In the genomic region with DNA sequence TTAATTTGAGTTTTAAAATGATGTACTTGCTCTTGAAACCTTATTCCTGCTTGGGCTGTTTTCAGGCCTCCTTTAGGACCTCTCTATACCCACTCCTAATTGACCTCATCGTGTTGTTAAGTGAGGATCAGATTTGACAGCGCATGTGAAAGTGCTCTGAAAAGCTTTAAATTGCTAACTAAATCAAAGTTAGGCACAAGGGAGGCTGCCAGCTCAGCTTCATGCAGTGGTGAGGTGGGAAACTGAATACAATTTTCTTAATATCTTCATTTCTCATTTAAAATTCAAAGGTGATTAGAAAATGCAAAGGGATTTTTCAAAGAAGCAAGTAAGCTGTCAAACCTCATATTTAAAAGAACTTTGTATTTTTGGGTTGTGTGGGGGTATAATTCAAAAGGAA, we compare ENCODE assay signal across 26 cellular contexts. TPM values are rescaled to one million over a fixed set of nuclear protein-coding genes. Genes with fewer than 3 reads are reported as not detected.
DNase-seq lines count a peak whose midpoint lies in the region; ATAC-seq and TF ChIP-seq lines count a peak whose summit lies in the region.
"Had no signal": no experiment of that assay in that cellular context is flagged by ENCODE, and none has a peak within 500 bp of the region (broad histone marks: within the 10 kb centered on the region; RNA-seq: fewer than 3 reads in every experiment).

No MANE protein-coding gene starts in this region.

- no peaks in the 10 kb centered on the region for H4K20me1 ChIP-seq in IMR-90 (ENCODE audit: insufficient read depth, low read length)

- no peak overlapping the region for H2AFZ ChIP-seq in IMR-90 (replicated peaks; ENCODE audit: low read length, poor library complexity)

- H2BK20ac ChIP-seq in IMR-90 (ENCODE audit: low read depth, low read length): no peak overlapping the region

- no peak overlapping the region for H2BK15ac ChIP-seq in IMR-90 (ENCODE audit: low read depth, low read length)

- H2BK120ac ChIP-seq in IMR-90 (ENCODE audit: low read depth, low read length): no peak overlapping the region; the same call in 1 of the 2 replicates

- TF ChIP-seq EP300 in gastroesophageal sphincter (IDR thresholded peaks at IDR 0.05): no peak
- no peak for TF ChIP-seq EP300 in tibial nerve (IDR thresholded peaks at IDR 0.05)

- H3K56ac ChIP-seq in IMR-90 (ENCODE audit: extremely low read depth, insufficient read depth, low read length): no peak overlapping the region

- TF ChIP-seq RAD21 in IMR-90 (IDR thresholded peaks at IDR 0.05; ENCODE audit: low read length): no peak

- peak overlapping the region; percentile 4; the same call in 1 of the 2 replicates for H3K4me2 ChIP-seq in IMR-90 (ENCODE audit: low read depth, low read length)

- H3K14ac ChIP-seq in IMR-90 (replicated peaks; ENCODE audit: low read depth, low read length): no peak overlapping the region

- no peaks in the 10 kb centered on the region for H3K36me3 Mint-ChIP-seq in nephron (ENCODE audit: low read depth)
- H3K36me3 Mint-ChIP-seq: CD8-positive, alpha-beta T cell; naive thymus-derived CD4-positive, alpha-beta T cell had no signal

- no peak overlapping the region for H3K18ac ChIP-seq in IMR-90 (ENCODE audit: low read depth, low read length)

- H3K79me1 ChIP-seq in IMR-90 (ENCODE audit: low read depth in 1 of 2, low read length in 2 of 2): no peaks in the 10 kb centered on the region

- H3K4me1 ChIP-seq in IMR-90 (ENCODE audit: control insufficient read depth, insufficient read depth, low read length) (peaks cover 10% of the 10 kb centered on the region), gastroesophageal sphincter (peaks cover 0 to 21% (median 7%) of the 10 kb centered on the region in 3 donors), tibial nerve (peaks cover 0 to 32% (median 9%) of the 10 kb centered on the region in 4 donors)
- H3K4me1 ChIP-seq: uterus had no signal

- H2AK5ac ChIP-seq in IMR-90 (ENCODE audit: low read depth, low read length): no peak overlapping the region

- H4K8ac ChIP-seq in IMR-90 (ENCODE audit: low read depth in 2 of 2, low read length in 2 of 2): no peak overlapping the region

- peaks cover 39% of the 10 kb centered on the region for H3K4me1 Mint-ChIP-seq in nephron
- H3K4me1 Mint-ChIP-seq: T-helper 17 cell had no signal

- ATAC-seq in IMR-90 (ENCODE audit: low read depth): no peak
- no peak for ATAC-seq in gastroesophageal sphincter
- ATAC-seq: CD8-positive, alpha-beta T cell; naive thymus-derived CD4-positive, alpha-beta T cell; stimulated activated naive B cell treated with anti-CD40 and anti-IgM and Interleukin-4, amounts not matched to agents 10 μg/mL and 1 μg/mL and 100 μg/mL, for 72 hours; T-helper 17 cell had no signal

- H3K27ac Mint-ChIP-seq in nephron: peak overlapping the region in 2 of 3 experiments; percentile 70 to 87
- H3K27ac Mint-ChIP-seq: activated T-helper 1 cell treated with anti-CD3 and anti-CD28 coated beads, Interleukin-12 subunit alpha, Interleukin-12 subunit beta, Interleukin-2, Interleukin-4 antibody, amounts not matched to agents 30 ng/mL and 10 ng/mL and 1 ng/mL, durations not matched to agents 14 hours and 24 hours and 36 hours; B cell; CD8-positive, alpha-beta T cell; stimulated activated naive B cell treated with anti-CD40 and anti-IgM and Interleukin-4, amounts not matched to agents 10 μg/mL and 1 μg/mL and 100 μg/mL, for 72 hours; T-helper 17 cell had no signal

- POLR2A ChIA-PET in IMR-90 (lab: Charles Lee; ENCODE audit: unreplicated experiment): no interaction called here

- H3K4me3 ChIP-seq in IMR-90 (ENCODE audit: insufficient read depth, low read depth, low read length) (no peak overlapping the region), gastroesophageal sphincter (no peak overlapping the region), tibial nerve (no peak overlapping the region), dorsolateral prefrontal cortex (no peak overlapping the region)
- H3K4me3 ChIP-seq: uterus had no signal

- H3K9me1 ChIP-seq in IMR-90 (ENCODE audit: insufficient read depth, low read length): no peaks in the 10 kb centered on the region; the same call in 1 of the 2 replicates

- TF ChIP-seq CTCF in IMR-90 (conservative IDR thresholded peaks at IDR 0.05; ENCODE audit: low read depth, low read length) (no peak), gastroesophageal sphincter (IDR thresholded peaks at IDR 0.05) (no peak), nephron (IDR thresholded peaks at IDR 0.05; ENCODE audit: unreplicated experiment in 3 of 3) (no peak), tibial nerve (IDR thresholded peaks at IDR 0.05) (no peak), dorsolateral prefrontal cortex (IDR thresholded peaks at IDR 0.05 in 54 of 56, conservative IDR thresholded peaks at IDR 0.05 in 2 of 56; ENCODE audit: low read depth in 1 of 56, partially characterized antibody in 56 of 56) (no peak), GM13977 (IDR thresholded peaks at IDR 0.05; ENCODE audit: extremely low read depth, insufficient read depth, missing control alignments) (no peak)

- no TSS peak for BruUV-seq in IMR-90 (replicated peaks; lab: Mats Ljungman, UMichigan)

- no peak overlapping the region for H2AK9ac ChIP-seq in IMR-90 (replicated peaks; ENCODE audit: low read depth, low read length, poor library complexity)

- H2BK5ac ChIP-seq in IMR-90 (ENCODE audit: low read depth, low read length, poor library complexity, severe bottlenecking): no peak overlapping the region

- H3K9me3 Mint-ChIP-seq in nephron: no peaks in the 10 kb centered on the region
- H3K9me3 Mint-ChIP-seq: activated T-helper 1 cell treated with anti-CD3 and anti-CD28 coated beads, Interleukin-12 subunit alpha, Interleukin-12 subunit beta, Interleukin-2, Interleukin-4 antibody, amounts not matched to agents 30 ng/mL and 10 ng/mL and 1 ng/mL, durations not matched to agents 14 hours and 24 hours and 36 hours; CD8-positive, alpha-beta T cell; naive thymus-derived CD4-positive, alpha-beta T cell; stimulated activated naive B cell treated with anti-CD40 and anti-IgM and Interleukin-4, amounts not matched to agents 10 μg/mL and 1 μg/mL and 100 μg/mL, for 72 hours had no signal

- H3K27me3 ChIP-seq in IMR-90 (ENCODE audit: control insufficient read depth, insufficient read depth, low read length) (no peaks in the 10 kb centered on the region), gastroesophageal sphincter (no peaks in the 10 kb centered on the region), tibial nerve (no peaks in the 10 kb centered on the region), dorsolateral prefrontal cortex (no peaks in the 10 kb centered on the region)
- H3K27me3 ChIP-seq: brain microvascular endothelial cell, uterus had no signal

- intact Hi-C loops in IMR-90 (cut with micrococcal nuclease) (no loop called here), dorsolateral prefrontal cortex (cut with DNase I) (no loop called here)

- no peak overlapping the region for H4K5ac ChIP-seq in IMR-90 (ENCODE audit: low read depth, low read length)

- H3K9me3 ChIP-seq in IMR-90 (ENCODE audit: control insufficient read depth, insufficient read depth, low read length): no peaks in the 10 kb centered on the region
- no peaks in the 10 kb centered on the region for H3K9me3 ChIP-seq in gastroesophageal sphincter
- H3K9me3 ChIP-seq in tibial nerve: no peaks in the 10 kb centered on the region
- H3K9me3 ChIP-seq: uterus had no signal

- no CpG with 5 or more reads among the region's 2 CpGs for WGBS in IMR-90 (ENCODE audit: extremely low coverage in 2 of 2, insufficient read length in 1 of 2), 2 experiments
- WGBS in gastroesophageal sphincter (ENCODE audit: low coverage in 1 of 2), 2 donors: 73% methylated on average over 2 of the region's 2 CpGs
- 65 to 72% methylated on average over 2 of the region's 2 CpGs for WGBS in tibial nerve, 2 donors

- dilution Hi-C loops in IMR-90 (cut with HindIII; ENCODE audit: low sequenced_read_pairs, unreplicated experiment): no loop called here

- H3K4me3 Mint-ChIP-seq in nephron: no peak overlapping the region
- H3K4me3 Mint-ChIP-seq: activated T-helper 1 cell treated with anti-CD3 and anti-CD28 coated beads, Interleukin-12 subunit alpha, Interleukin-12 subunit beta, Interleukin-2, Interleukin-4 antibody, amounts not matched to agents 30 ng/mL and 10 ng/mL and 1 ng/mL, durations not matched to agents 14 hours and 24 hours and 36 hours; B cell; CD8-positive, alpha-beta T cell; naive thymus-derived CD4-positive, alpha-beta T cell; stimulated activated naive B cell treated with anti-CD40 and anti-IgM and Interleukin-4, amounts not matched to agents 10 μg/mL and 1 μg/mL and 100 μg/mL, for 72 hours; T-helper 17 cell had no signal

- peaks cover 6% of the 10 kb centered on the region for H3K27me3 Mint-ChIP-seq in nephron (ENCODE audit: low read depth)

- H3K9ac ChIP-seq in IMR-90 (ENCODE audit: low read depth, low read length): no peak overlapping the region

- no peak for DNase-seq in IMR-90
- DNase-seq in tibial nerve (ENCODE audit: low spot score in 2 of 2): no peak
- no peak for DNase-seq in middle frontal gyrus (ENCODE audit: extremely low spot score, low spot score)
- DNase-seq in dorsolateral prefrontal cortex: no peak
- no peak for DNase-seq in KG1 (lab: John Stamatoyannopoulos, UW)
- no peak for DNase-seq in GM13977 (ENCODE audit: low spot score)
- DNase-seq: ACHN; activated CD4-positive, alpha-beta T cell treated with anti-CD3 and anti-CD28 coated beads, Interleukin-2, amount 50 U/mL, for 48 hours; activated CD4-positive, CD25-positive, alpha-beta regulatory T cell treated with anti-CD3 and anti-CD28 coated beads, Interleukin-2, amount 50 U/mL, for 72 hours; activated naive CD4-positive, alpha-beta T cell treated with anti-CD3 and anti-CD28 coated beads, Interleukin-2, amount 50 U/mL, for 16 hours; amniotic stem cell; CD8-positive, alpha-beta T cell; cerebellar nuclear complex; naive thymus-derived CD4-positive, alpha-beta T cell; NCI-H1436; NCI-H2107; NCI-H345; PC-3; stimulated activated naive B cell treated with anti-CD40 and anti-IgM and Interleukin-4, amounts not matched to agents 10 μg/mL and 1 μg/mL and 100 μg/mL, for 72 hours; T-helper 17 cell; uterus had no signal

- H4K91ac ChIP-seq in IMR-90 (ENCODE audit: insufficient read depth, low read depth, low read length): no peak overlapping the region

- in situ Hi-C loops in IMR-90 (cut with MboI; ENCODE audit: low sequenced_read_pairs) (no loop called here), GM13977 (cut with MboI; ENCODE audit: low pct_unique_long_range_greater_than_20kb, low sequenced_read_pairs, unreplicated experiment) (no loop called here)

- CTCF ChIA-PET in IMR-90 (lab: Yijun Ruan, JAX): no interaction called here

- H3K23ac ChIP-seq in IMR-90 (ENCODE audit: low read depth, low read length): no peak overlapping the region

- no peak for TF ChIP-seq POLR2A in IMR-90 (IDR thresholded peaks at IDR 0.05; ENCODE audit: low read depth, low read length)
- no peak for TF ChIP-seq POLR2A in gastroesophageal sphincter (IDR thresholded peaks at IDR 0.05)
- TF ChIP-seq POLR2A in tibial nerve (IDR thresholded peaks at IDR 0.05): no peak

- H3K27ac ChIP-seq in IMR-90 (ENCODE audit: insufficient read depth, low read length): no peak overlapping the region
- peak overlapping the region in 3 of 4 donors; percentile 45 to 53 (median 51) for H3K27ac ChIP-seq in gastroesophageal sphincter
- peak overlapping the region in 3 of 4 donors; percentile 20 to 71 (median 67) for H3K27ac ChIP-seq in tibial nerve
- H3K27ac ChIP-seq in dorsolateral prefrontal cortex: no peak overlapping the region
- H3K27ac ChIP-seq: brain microvascular endothelial cell, uterus had no signal

- H3K4ac ChIP-seq in IMR-90 (ENCODE audit: low read depth, low read length): no peak overlapping the region

- no peaks in the 10 kb centered on the region for H3K36me3 ChIP-seq in IMR-90 (ENCODE audit: control insufficient read depth, insufficient read depth, low read length)
- peaks cover 0 to 6% of the 10 kb centered on the region in 2 donors for H3K36me3 ChIP-seq in gastroesophageal sphincter
- peaks cover 0 to 14% (median 0%) of the 10 kb centered on the region in 3 donors for H3K36me3 ChIP-seq in tibial nerve
- H3K36me3 ChIP-seq: brain microvascular endothelial cell, uterus had no signal

RNA-seq across cellular contexts. Expression of gene FHDC1, which starts 20.0 kb away (rescaled TPM):
- total RNA-seq in IMR-90 (2012; rRNA removed): under 0.01 TPM in 2 replicates
- polyA plus RNA-seq in IMR-90 (2012; rRNA removed): 0.09 and 0.10 TPM in 2 replicates
- 0.03 and 0.05 TPM in 2 replicates for polyA plus RNA-seq in IMR-90 (2012; cell fraction: cytosol; rRNA removed)
- polyA plus RNA-seq in IMR-90 (2012; cell fraction: nucleus; rRNA removed; ENCODE audit: low replicate concordance): 0.21 and 0.32 TPM in 2 replicates
- total RNA-seq in gastroesophageal sphincter: 1 to 10 TPM in 3 of 4 donors, under 1 TPM in 1; 0.62 to 1.8 (median 1.3) TPM
- total RNA-seq in tibial nerve: 1 to 10 TPM; 2.2 to 7.9 (median 6.1) TPM
- total RNA-seq in dorsolateral prefrontal cortex: 1 to 10 TPM; 1.1 to 5.9 (median 2.2) TPM

Comparison
In these comparisons a context has a peak if more than half of its experiments do, and no peak if none do; other contexts are left out.
1. H3K27ac ChIP-seq: peak in gastroesophageal sphincter (3 of 4) and tibial nerve (3 of 4); none in IMR-90 (single experiment) and dorsolateral prefrontal cortex (0 of 59).